ENCODE assay signal across 9 cellular contexts in the genomic region with DNA sequence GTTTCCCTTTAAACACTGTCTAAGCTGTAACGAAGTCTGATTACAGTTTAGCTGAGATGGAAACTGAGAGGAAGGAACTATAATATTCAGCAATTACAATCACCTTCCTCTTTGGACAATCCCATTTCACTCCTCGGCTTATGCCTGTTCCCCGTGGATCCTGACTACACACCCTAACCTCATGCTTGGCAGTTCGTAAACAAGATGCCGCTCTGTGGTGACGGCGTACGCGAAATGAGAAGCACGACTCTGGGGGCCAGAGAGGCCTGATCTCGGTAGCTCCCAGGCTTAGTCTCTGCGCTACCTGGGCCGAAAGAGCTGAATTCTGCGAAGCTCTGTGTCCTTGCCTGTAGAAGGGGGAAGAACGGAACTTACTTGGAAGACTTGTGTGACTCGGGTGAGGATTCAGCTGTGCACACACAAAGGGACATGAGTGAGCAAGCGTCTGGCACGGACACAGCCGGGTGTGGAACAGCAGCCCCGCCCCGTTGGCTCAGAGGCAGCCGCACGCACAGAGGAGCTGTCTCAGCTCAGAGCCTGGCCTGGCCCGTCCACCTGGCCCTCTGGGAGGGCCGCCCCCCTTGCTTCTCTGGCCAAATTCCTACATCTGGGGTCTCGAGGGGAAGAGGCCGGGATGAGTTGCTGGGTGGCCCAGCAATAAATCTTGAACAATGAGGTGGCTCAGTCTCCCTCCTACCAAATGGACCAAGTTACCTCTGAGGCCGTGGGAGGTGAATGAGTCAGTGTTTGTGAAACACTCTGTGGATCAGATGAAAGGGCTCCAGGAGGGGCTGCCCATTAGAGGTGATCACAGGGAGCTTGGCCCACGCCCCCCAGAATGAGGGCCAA.
DNase-seq lines count a peak whose midpoint lies in the region; ATAC-seq lines count a peak whose summit lies in the region.
"Had no signal": no experiment of that assay in that cellular context is flagged by ENCODE, and none has a peak within 500 bp of the region (broad histone marks: within the 10 kb centered on the region; RNA-seq: fewer than 3 reads in every experiment).

No MANE protein-coding gene starts in this region.

- no peaks in the 10 kb centered on the region for H3K9me3 ChIP-seq in naive thymus-derived CD4-positive, alpha-beta T cell (ENCODE audit: control insufficient read depth in 2 of 3, low read length in 3 of 3)

- POLR2A ChIA-PET in naive thymus-derived CD4-positive, alpha-beta T cell (lab: Charles Lee) = no interaction called here

- H2BK120ac ChIP-seq in mesendoderm (ENCODE audit: low read depth, low read length) = no peak overlapping the region

- CTCF ChIA-PET in naive thymus-derived CD4-positive, alpha-beta T cell (lab: Charles Lee) = no interaction called here

- H3K4ac ChIP-seq in mesendoderm (ENCODE audit: low read depth, low read length) = no peak overlapping the region

- intact Hi-C loops in dendritic cell treated with granulocyte-macrophage colony-stimulating factor and Interleukin-4, amounts not matched to agents 40 ng/mL and 50 ng/mL, for 4 days (cut with micrococcal nuclease) = no loop called here
- intact Hi-C loops in naive thymus-derived CD4-positive, alpha-beta T cell (cut with micrococcal nuclease) = no loop called here

- H4K5ac ChIP-seq in mesendoderm (ENCODE audit: low read length) = no peak overlapping the region

- no peaks in the 10 kb centered on the region for H3K27me3 ChIP-seq in ACC112 (ENCODE audit: insufficient read depth, low read length)
- no peaks in the 10 kb centered on the region for H3K27me3 ChIP-seq in naive thymus-derived CD4-positive, alpha-beta T cell (ENCODE audit: control insufficient read depth in 2 of 2, insufficient read depth in 2 of 2, low read length in 2 of 2)
- no peaks in the 10 kb centered on the region for H3K27me3 ChIP-seq in mesendoderm (ENCODE audit: insufficient read depth, low read length, poor library complexity)

- no peak overlapping the region for H3K23ac ChIP-seq in mesendoderm (ENCODE audit: low read length)

- H4K8ac ChIP-seq in mesendoderm (ENCODE audit: low read depth, low read length) = no peak overlapping the region

- H3K27me3 Mint-ChIP-seq in dendritic cell treated with granulocyte-macrophage colony-stimulating factor and Interleukin-4, amounts not matched to agents 40 ng/mL and 50 ng/mL, for 4 days = peaks cover 8% of the 10 kb centered on the region
- H3K27me3 Mint-ChIP-seq in naive thymus-derived CD4-positive, alpha-beta T cell = no peaks in the 10 kb centered on the region

- H3K27ac ChIP-seq in ACC112 (ENCODE audit: low read depth, low read length) = no peak overlapping the region
- H3K27ac ChIP-seq in naive thymus-derived CD4-positive, alpha-beta T cell (ENCODE audit: low read depth, low read length) = no peak overlapping the region
- no peak overlapping the region for H3K27ac ChIP-seq in mesendoderm (ENCODE audit: low read depth, low read length)

- H2AK5ac ChIP-seq in mesendoderm (ENCODE audit: low read length) = no peak overlapping the region

- H3K56ac ChIP-seq in mesendoderm (ENCODE audit: low read length) = no peak overlapping the region

- H3K4me3 ChIP-seq in ACC112 (ENCODE audit: low read depth, low read length) = peak overlapping the region; percentile 37; the same call in 1 of the 2 replicates
- no peak overlapping the region for H3K4me3 ChIP-seq in naive thymus-derived CD4-positive, alpha-beta T cell (ENCODE audit: low read length)
- H3K4me3 ChIP-seq in mesendoderm (ENCODE audit: low read length) = no peak overlapping the region

- no peak overlapping the region for H3K18ac ChIP-seq in mesendoderm (ENCODE audit: low read length)

- DNase-seq in LoVo (ENCODE audit: low spot score) (peak; percentile 9), mesendoderm (no peak), NCI-H1417 treated with DMSO at 0.1 percent for 48 hours (lab: John Stamatoyannopoulos, UW) (no peak), KBM-7 (no peak), NOMO-1 treated with dmso at 0.1 percent for 144 hours (lab: John Stamatoyannopoulos, UW; ENCODE audit: unreplicated experiment) (no peak)
- DNase-seq in naive thymus-derived CD4-positive, alpha-beta T cell = no peak
- DNase-seq: NK-92 treated with Interleukin-12 subunit alpha and Interleukin-12 subunit beta, amount 100 ng/mL, for 24 hours had no signal

- in situ Hi-C loops in KBM-7 (cut with MboI; ENCODE audit: low pct_unique_long_range_greater_than_20kb, low sequenced_read_pairs) = no loop called here

- H2BK15ac ChIP-seq in mesendoderm (replicated peaks; ENCODE audit: low read depth) = no peak overlapping the region

- WGBS in mesendoderm (ENCODE audit: extremely low coverage, insufficient coverage, low lambda C conversion rate) = no CpG with 5 or more reads among the region's 29 CpGs

- H3K79me1 ChIP-seq in mesendoderm (ENCODE audit: low read length) = no peaks in the 10 kb centered on the region

- no peak overlapping the region for H3K9ac ChIP-seq in mesendoderm (ENCODE audit: low read length)

- no peak overlapping the region for H2BK5ac ChIP-seq in mesendoderm (ENCODE audit: low read length)

- peaks cover 8% of the 10 kb centered on the region for H3K4me1 Mint-ChIP-seq in dendritic cell treated with granulocyte-macrophage colony-stimulating factor and Interleukin-4, amounts not matched to agents 40 ng/mL and 50 ng/mL, for 4 days (ENCODE audit: low read depth)
- H3K4me1 Mint-ChIP-seq in naive thymus-derived CD4-positive, alpha-beta T cell = peaks cover 0 to 12% (median 0%) of the 10 kb centered on the region in 7 donors

- H3K4me3 Mint-ChIP-seq in dendritic cell treated with granulocyte-macrophage colony-stimulating factor and Interleukin-4, amounts not matched to agents 40 ng/mL and 50 ng/mL, for 4 days = peak overlapping the region; percentile 75
- peak overlapping the region in 9 of 10 donors; percentile 38 to 82 (median 69) for H3K4me3 Mint-ChIP-seq in naive thymus-derived CD4-positive, alpha-beta T cell

- H3K4me2 ChIP-seq in mesendoderm (ENCODE audit: low read length) = no peak overlapping the region

- no peaks in the 10 kb centered on the region for H3K4me1 ChIP-seq in ACC112 (ENCODE audit: control insufficient read depth, insufficient read depth, low read length, unreplicated experiment)
- H3K4me1 ChIP-seq in naive thymus-derived CD4-positive, alpha-beta T cell (ENCODE audit: control insufficient read depth in 2 of 2, insufficient read depth in 2 of 2, low read length in 2 of 2) = no peaks in the 10 kb centered on the region
- no peaks in the 10 kb centered on the region for H3K4me1 ChIP-seq in mesendoderm (ENCODE audit: control insufficient read depth, low read depth, low read length)

- H3K36me3 Mint-ChIP-seq in dendritic cell treated with granulocyte-macrophage colony-stimulating factor and Interleukin-4, amounts not matched to agents 40 ng/mL and 50 ng/mL, for 4 days (ENCODE audit: low read depth) = no peaks in the 10 kb centered on the region
- peaks cover 0 to 2% (median 0%) of the 10 kb centered on the region in 5 donors for H3K36me3 Mint-ChIP-seq in naive thymus-derived CD4-positive, alpha-beta T cell

- H3K36me3 ChIP-seq in ACC112 (ENCODE audit: insufficient read depth, low read length) (no peaks in the 10 kb centered on the region), mesendoderm (ENCODE audit: control insufficient read depth, insufficient read depth, low read length) (no peaks in the 10 kb centered on the region)
- H3K36me3 ChIP-seq in naive thymus-derived CD4-positive, alpha-beta T cell (ENCODE audit: control insufficient read depth in 2 of 3, insufficient read depth in 3 of 3, low read length in 3 of 3) = no peaks in the 10 kb centered on the region

- no peak for ATAC-seq in naive thymus-derived CD4-positive, alpha-beta T cell

- peak overlapping the region; percentile 65 for H3K27ac Mint-ChIP-seq in dendritic cell treated with granulocyte-macrophage colony-stimulating factor and Interleukin-4, amounts not matched to agents 40 ng/mL and 50 ng/mL, for 4 days
- H3K27ac Mint-ChIP-seq in naive thymus-derived CD4-positive, alpha-beta T cell = peak overlapping the region in 8 of 9 donors; percentile 46 to 81 (median 58)

- H3K9me3 Mint-ChIP-seq in dendritic cell treated with granulocyte-macrophage colony-stimulating factor and Interleukin-4, amounts not matched to agents 40 ng/mL and 50 ng/mL, for 4 days = no peaks in the 10 kb centered on the region
- H3K9me3 Mint-ChIP-seq in naive thymus-derived CD4-positive, alpha-beta T cell = peaks cover 0 to 3% (median 0%) of the 10 kb centered on the region in 11 donors

- H2AFZ ChIP-seq in ACC112 (ENCODE audit: low read length, unreplicated experiment) = no peak overlapping the region

- H3K79me2 ChIP-seq in ACC112 (ENCODE audit: control insufficient read depth, insufficient read depth, low read length, unreplicated experiment) (no peaks in the 10 kb centered on the region), mesendoderm (ENCODE audit: control insufficient read depth, insufficient read depth, low read length) (no peaks in the 10 kb centered on the region)
